20 cellular contexts compared by ENCODE assay signal in genomic region chr6:129353067-129353466, GRCh38.
DNase-seq lines count a peak whose midpoint lies in the region; ATAC-seq and TF ChIP-seq lines count a peak whose summit lies in the region.
"Had no signal": no experiment of that assay in that cellular context is flagged by ENCODE, and none has a peak within 500 bp of the region (broad histone marks: within the 10 kb centered on the region; RNA-seq: fewer than 3 reads in every experiment).

No MANE protein-coding gene starts in this region.

- H3K4me3 Mint-ChIP-seq in MCF 10A (ENCODE audit: unreplicated experiment) (no peak overlapping the region), nephron progenitor cell (no peak overlapping the region)
- H3K4me3 Mint-ChIP-seq: activated B cell treated with CpG ODN at 0.5 μM for 24 hours, T-cell had no signal

- no peak for TF ChIP-seq POLR2A in breast epithelium (IDR thresholded peaks at IDR 0.05)

- H3K27ac Mint-ChIP-seq in MCF 10A (ENCODE audit: low read depth, unreplicated experiment) (no peak overlapping the region), nephron progenitor cell (no peak overlapping the region)
- H3K27ac Mint-ChIP-seq: activated B cell treated with CpG ODN at 0.5 μM for 24 hours, T-cell had no signal

- H3K9me3 Mint-ChIP-seq in MCF 10A (ENCODE audit: unreplicated experiment) (no peaks in the 10 kb centered on the region), nephron progenitor cell (no peaks in the 10 kb centered on the region)
- H3K9me3 Mint-ChIP-seq: activated B cell treated with CpG ODN at 0.5 μM for 24 hours, T-cell had no signal

- H3K36me3 Mint-ChIP-seq in MCF 10A (ENCODE audit: insufficient read depth, unreplicated experiment) (no peaks in the 10 kb centered on the region), nephron progenitor cell (ENCODE audit: low read depth) (no peaks in the 10 kb centered on the region)
- H3K36me3 Mint-ChIP-seq: T-cell had no signal

- BruUV-seq in MCF 10A (replicated peaks; lab: Mats Ljungman, UMichigan), result no TSS peak

- no peaks in the 10 kb centered on the region for H3K9me3 ChIP-seq in breast epithelium
- no peaks in the 10 kb centered on the region for H3K9me3 ChIP-seq in SJCRH30 (replicated peaks)
- H3K9me3 ChIP-seq: thoracic aorta had no signal

- H3K4me1 Mint-ChIP-seq in MCF 10A (ENCODE audit: insufficient read depth, unreplicated experiment) (peaks cover 9% of the 10 kb centered on the region), nephron progenitor cell (no peaks in the 10 kb centered on the region)
- H3K4me1 Mint-ChIP-seq: activated B cell treated with CpG ODN at 0.5 μM for 24 hours, T-cell had no signal

- POLR2A ChIA-PET in MCF 10A (lab: Yijun Ruan, JAX), result no interaction called here

- TF ChIP-seq CTCF in MCF 10A (IDR thresholded peaks at IDR 0.05; ENCODE audit: unreplicated experiment) (no peak), breast epithelium (IDR thresholded peaks at IDR 0.05) (no peak), nephron progenitor cell (IDR thresholded peaks at IDR 0.05) (no peak)

- H3K27ac ChIP-seq in breast epithelium (no peak overlapping the region), SJCRH30 (no peak overlapping the region)
- H3K27ac ChIP-seq: skin epidermis, thoracic aorta had no signal

- ATAC-seq in Right ventricle myocardium superior (ENCODE audit: poor library complexity), result peak; percentile 71
- no peak for ATAC-seq in GM18873 (IDR thresholded peaks at IDR 0.05; ENCODE audit: low FRiP score, unreplicated experiment)
- ATAC-seq: T-cell had no signal

- H3K4me3 ChIP-seq in breast epithelium, result no peak overlapping the region
- H3K4me3 ChIP-seq in SJCRH30, result no peak overlapping the region
- H3K4me3 ChIP-seq: skin epidermis, thoracic aorta had no signal

- CTCF ChIA-PET in MCF 10A (lab: Yijun Ruan, JAX), result interaction anchor here (1.1 kb wide), 1 partner anchor 17 kb away, joined by 4 read pairs; no protein-coding TSS in a partner anchor

- H3K4me1 ChIP-seq in breast epithelium (no peaks in the 10 kb centered on the region), SJCRH30 (no peaks in the 10 kb centered on the region)

- H3K36me3 ChIP-seq in breast epithelium, result no peaks in the 10 kb centered on the region
- H3K36me3 ChIP-seq in SJCRH30, result no peaks in the 10 kb centered on the region
- H3K36me3 ChIP-seq: thoracic aorta had no signal

- peak; percentile 69 for DNase-seq in MCF 10A (ENCODE audit: unreplicated experiment)
- DNase-seq in breast epithelium (ENCODE audit: low spot score in 2 of 2), result no peak
- peak; percentile 56 for DNase-seq in Right ventricle myocardium superior
- DNase-seq in nephron progenitor cell, result peak; percentile 3
- no peak for DNase-seq in SJCRH30
- no peak for DNase-seq in midbrain (lab: John Stamatoyannopoulos, UW)
- DNase-seq in NCI-H2171 (lab: John Stamatoyannopoulos, UW), result no peak
- DNase-seq: 8988T, activated B cell treated with CpG ODN at 0.5 μM for 24 hours, caudate nucleus, GOT3, hippocampal formation, KBM-7, kidney glomerular epithelial cell, NCI-H1092, NCI-H82, T-cell had no signal

- no peaks in the 10 kb centered on the region for H3K27me3 ChIP-seq in breast epithelium
- no peaks in the 10 kb centered on the region for H3K27me3 ChIP-seq in SJCRH30

- H3K27me3 Mint-ChIP-seq in MCF 10A (ENCODE audit: insufficient read depth, unreplicated experiment) (no peaks in the 10 kb centered on the region), nephron progenitor cell (ENCODE audit: low read depth, poor library complexity) (peaks cover 3% of the 10 kb centered on the region)
- H3K27me3 Mint-ChIP-seq: T-cell had no signal

- intact Hi-C loops in MCF 10A (cut with micrococcal nuclease) (no loop called here), breast epithelium (cut with DNase I; ENCODE audit: low total_unique reads) (no loop called here), Right ventricle myocardium superior (cut with DNase I) (no loop called here)

Comparison
In these comparisons a context has a peak if more than half of its experiments do, and no peak if none do; other contexts are left out.
1. DNase-seq: peak in MCF 10A (single experiment), Right ventricle myocardium superior (single experiment) and nephron progenitor cell (single experiment); none in breast epithelium (0 of 2), SJCRH30 (0 of 2), midbrain (single experiment) and NCI-H2171 (single experiment).